1 cellular context compared by ENCODE assay signal in genomic region chr22:17742528-17742902, GRCh38.
TF ChIP-seq lines count a peak whose summit lies in the region.

No MANE protein-coding gene starts in this region.

TF ChIP-seq in HepG2, 621 proteins besides CTCF, POLR2A, EP300 and RAD21 (continued from another document):
- TF ChIP-seq ZFX (CRISPR knock-in tag; IDR thresholded peaks at IDR 0.05; ENCODE audit: low read depth) = 0 out of 2 replicates have a peak, but pooled peaks have one; percentile 28
- no peak for TF ChIP-seq YEATS2 (CRISPR knock-in tag; IDR thresholded peaks at IDR 0.05; ENCODE audit: borderline replicate concordance)
- TF ChIP-seq MXD1 (CRISPR knock-in tag; IDR thresholded peaks at IDR 0.05) = peak; percentile 38; the same call in 1 of the 2 replicates
- TF ChIP-seq ZNF780A (CRISPR knock-in tag; IDR thresholded peaks at IDR 0.05) = no peak
- TF ChIP-seq ZFP91 (CRISPR knock-in tag; IDR thresholded peaks at IDR 0.05; ENCODE audit: borderline replicate concordance) = peak; percentile 20; the same call in 1 of the 2 replicates
- TF ChIP-seq MEIS1 (CRISPR knock-in tag; IDR thresholded peaks at IDR 0.05; ENCODE audit: borderline replicate concordance) = 0 out of 2 replicates have a peak, but pooled peaks have one; percentile 25
- TF ChIP-seq KDM5B (CRISPR knock-in tag; IDR thresholded peaks at IDR 0.05; ENCODE audit: borderline replicate concordance) = peak; percentile 66; the same call in 1 of the 2 replicates
- no peak for TF ChIP-seq TRAFD1 (CRISPR knock-in tag; IDR thresholded peaks at IDR 0.05; ENCODE audit: borderline replicate concordance)
- TF ChIP-seq CENPT (CRISPR knock-in tag; IDR thresholded peaks at IDR 0.05; ENCODE audit: low read depth) = no peak
- peak; percentile 67; the same call in 1 of the 2 replicates for TF ChIP-seq TFAP4 (IDR thresholded peaks at IDR 0.05; ENCODE audit: borderline replicate concordance, low read depth)
- TF ChIP-seq ZNF839 (CRISPR knock-in tag; IDR thresholded peaks at IDR 0.05; ENCODE audit: borderline replicate concordance) = 0 out of 2 replicates have a peak, but pooled peaks have one; percentile 13
- TF ChIP-seq SMARCE1 (IDR thresholded peaks at IDR 0.05; ENCODE audit: borderline replicate concordance) = no peak
- TF ChIP-seq ZNF556 (CRISPR knock-in tag; IDR thresholded peaks at IDR 0.05; ENCODE audit: borderline replicate concordance) = 0 out of 2 replicates have a peak, but pooled peaks have one; percentile 29
- TF ChIP-seq MTERF4 (CRISPR knock-in tag; IDR thresholded peaks at IDR 0.05) = no peak
- peak; percentile 91 for TF ChIP-seq STAG1 (CRISPR knock-in tag; IDR thresholded peaks at IDR 0.05)
- TF ChIP-seq ZNF496 (CRISPR knock-in tag; IDR thresholded peaks at IDR 0.05; ENCODE audit: insufficient replicate concordance) = no peak
- TF ChIP-seq IRF9 (CRISPR knock-in tag; IDR thresholded peaks at IDR 0.05; ENCODE audit: borderline replicate concordance) = no peak
- TF ChIP-seq MEIS2 (CRISPR knock-in tag; IDR thresholded peaks at IDR 0.05) = no peak
- no peak; the same call in 1 of the 2 replicates for TF ChIP-seq MAX (IDR thresholded peaks at IDR 0.05)
- TF ChIP-seq GTF3A (CRISPR knock-in tag; conservative IDR thresholded peaks at IDR 0.05) = no peak
- no peak for TF ChIP-seq ZBTB25 (CRISPR knock-in tag; IDR thresholded peaks at IDR 0.05)
- TF ChIP-seq NONO (IDR thresholded peaks at IDR 0.05) = no peak
- TF ChIP-seq NONO (CRISPR knock-in tag; conservative IDR thresholded peaks at IDR 0.05) = peak; percentile 54
- no peak for TF ChIP-seq HNRNPL (IDR thresholded peaks at IDR 0.05; ENCODE audit: low read depth, low read length)
- 0 out of 2 replicates have a peak, but pooled peaks have one; percentile 4 for TF ChIP-seq BCL6 (CRISPR knock-in tag; IDR thresholded peaks at IDR 0.05)
- no peak for TF ChIP-seq REST (IDR thresholded peaks at IDR 0.05; ENCODE audit: borderline replicate concordance in 1 of 2, low read depth in 1 of 2, low read length in 2 of 2)
- TF ChIP-seq KLF16 (CRISPR knock-in tag; IDR thresholded peaks at IDR 0.05) = no peak
- TF ChIP-seq ZNF687 (CRISPR knock-in tag; IDR thresholded peaks at IDR 0.05) = peak; percentile 40
- 0 out of 2 replicates have a peak, but pooled peaks have one; percentile 32 for TF ChIP-seq ZNF891 (CRISPR knock-in tag; IDR thresholded peaks at IDR 0.05)
- TF ChIP-seq SMC3 (IDR thresholded peaks at IDR 0.05; ENCODE audit: low read length) = peak; percentile 79
- no peak for TF ChIP-seq CBX5 (CRISPR knock-in tag; IDR thresholded peaks at IDR 0.05; ENCODE audit: borderline replicate concordance)
- 0 out of 2 replicates have a peak, but pooled peaks have one; percentile 20 for TF ChIP-seq KDM2A (CRISPR knock-in tag; IDR thresholded peaks at IDR 0.05; ENCODE audit: borderline replicate concordance, low read depth)
- no peak for TF ChIP-seq ZNF775 (CRISPR knock-in tag; IDR thresholded peaks at IDR 0.05; ENCODE audit: borderline replicate concordance)
- no peak for TF ChIP-seq MED1 (CRISPR knock-in tag; IDR thresholded peaks at IDR 0.05)
- TF ChIP-seq SALL1 (CRISPR knock-in tag; IDR thresholded peaks at IDR 0.05) = peak; percentile 34; the same call in 1 of the 2 replicates
- 0 out of 2 replicates have a peak, but pooled peaks have one; percentile 25 for TF ChIP-seq ZNF770 (CRISPR knock-in tag; IDR thresholded peaks at IDR 0.05)
- no peak for TF ChIP-seq MTF1 (CRISPR knock-in tag; IDR thresholded peaks at IDR 0.05)
